In genomic region chr10:84540617-84541288, GRCh38 we compare ENCODE assay signal across 8 cellular contexts.
DNase-seq lines count a peak whose midpoint lies in the region; ATAC-seq, FAIRE-seq and TF ChIP-seq lines count a peak whose summit lies in the region.

No MANE protein-coding gene starts in this region.

- no peaks in the 10 kb centered on the region for H3K36me3 Mint-ChIP-seq in CD8-positive, alpha-beta memory T cell

- H3K4me3 Mint-ChIP-seq in CD8-positive, alpha-beta memory T cell: peak overlapping the region in 6 of 7 donors; percentile 55 to 72 (median 63)

- H3K4me1 ChIP-seq in CD8-positive, alpha-beta memory T cell (ENCODE audit: insufficient read depth, low read length): no peaks in the 10 kb centered on the region
- peaks cover 14% of the 10 kb centered on the region for H3K4me1 ChIP-seq in iPS-18a (ENCODE audit: control insufficient read depth, low read depth, low read length)
- H3K4me1 ChIP-seq in small intestine (ENCODE audit: control insufficient read depth in 2 of 2, insufficient read depth in 1 of 2, low read depth in 1 of 2, low read length in 1 of 2): no peaks in the 10 kb centered on the region

- no peaks in the 10 kb centered on the region for H3K36me3 ChIP-seq in CD8-positive, alpha-beta memory T cell (ENCODE audit: insufficient read depth, low read length)
- H3K36me3 ChIP-seq in iPS-18a (ENCODE audit: control insufficient read depth, low read depth, low read length): no peaks in the 10 kb centered on the region
- no peaks in the 10 kb centered on the region for H3K36me3 ChIP-seq in small intestine (ENCODE audit: control insufficient read depth in 2 of 2, insufficient read depth in 2 of 2, low read length in 2 of 2)

- ATAC-seq in GM19463 (IDR thresholded peaks at IDR 0.05; ENCODE audit: unreplicated experiment) (peak; percentile 84), HG03565 (IDR thresholded peaks at IDR 0.05; ENCODE audit: unreplicated experiment) (peak; percentile 77)

- no peak overlapping the region for H3K27ac Mint-ChIP-seq in CD8-positive, alpha-beta memory T cell

- peaks cover 20 to 39% of the 10 kb centered on the region in 2 donors for H3K27me3 Mint-ChIP-seq in CD8-positive, alpha-beta memory T cell

- H3K4me1 Mint-ChIP-seq in CD8-positive, alpha-beta memory T cell: peaks cover 10 to 12% (median 12%) of the 10 kb centered on the region in 3 donors

- no peak for FAIRE-seq in small intestine (lab: Jason Lieb, UNC)

- TF ChIP-seq CTCF in astrocyte of the cerebellum (IDR thresholded peaks at IDR 0.05; ENCODE audit: low read depth, low read length, missing control alignments): peak; percentile 81

- H3K27ac ChIP-seq in CD8-positive, alpha-beta memory T cell (ENCODE audit: low read depth, low read length): no peak overlapping the region
- H3K27ac ChIP-seq in iPS-18a (ENCODE audit: low read length): no peak overlapping the region
- H3K27ac ChIP-seq in small intestine (ENCODE audit: low read depth in 1 of 2, low read length in 1 of 2): no peak overlapping the region

- CTCF ChIA-PET in CD8-positive, alpha-beta memory T cell (lab: Charles Lee): interaction anchor here (0.7 to 10.1 kb wide), 18 partner anchors 9 to 1838 kb away, joined by 3 to 191 read pairs (median 4); no protein-coding TSS in a partner anchor

- in situ Hi-C loops in astrocyte of the cerebellum (cut with HindIII; ENCODE audit: low sequenced_read_pairs): no loop called here

- POLR2A ChIA-PET in CD8-positive, alpha-beta memory T cell (lab: Charles Lee): no interaction called here

- no peaks in the 10 kb centered on the region for H3K9me3 ChIP-seq in CD8-positive, alpha-beta memory T cell (ENCODE audit: low read length)
- H3K9me3 ChIP-seq in iPS-18a (ENCODE audit: control insufficient read depth, low read depth, low read length) (no peaks in the 10 kb centered on the region), small intestine (ENCODE audit: control insufficient read depth, low read depth) (no peaks in the 10 kb centered on the region)

- DNase-seq in CD8-positive, alpha-beta memory T cell: peak; percentile 33 to 67 (median 49)
- DNase-seq in T-helper 9 cell (peak; percentile 54), astrocyte of the cerebellum (ENCODE audit: low read depth) (peak; percentile 24), small intestine (peak; percentile 27), KG1 (lab: John Stamatoyannopoulos, UW) (no peak)

- peak overlapping the region; percentile 51 for H3K4me3 ChIP-seq in CD8-positive, alpha-beta memory T cell (ENCODE audit: low read length)
- H3K4me3 ChIP-seq in astrocyte of the cerebellum (ENCODE audit: low read depth, low read length) (peak overlapping the region; percentile 44), iPS-18a (ENCODE audit: low read length) (peak overlapping the region; percentile 50), small intestine (ENCODE audit: low read depth in 1 of 2, low read length in 2 of 2) (no peak overlapping the region)

- no peak overlapping the region for H3K9ac ChIP-seq in iPS-18a (ENCODE audit: low read length)

- H3K9me3 Mint-ChIP-seq in CD8-positive, alpha-beta memory T cell: no peaks in the 10 kb centered on the region

- 6 to 10% (median 9%) methylated on average over 43 to 51 of the region's 51 CpGs for WGBS in small intestine, 3 donors

- H3K27me3 ChIP-seq in CD8-positive, alpha-beta memory T cell (ENCODE audit: insufficient read depth, low read length, poor library complexity, severe bottlenecking): no peaks in the 10 kb centered on the region
- H3K27me3 ChIP-seq in iPS-18a (ENCODE audit: control insufficient read depth, insufficient read depth, low read length) (no peaks in the 10 kb centered on the region), small intestine (ENCODE audit: control insufficient read depth in 2 of 2, insufficient read depth in 2 of 2, low read length in 2 of 2) (no peaks in the 10 kb centered on the region)

Comparison
In these comparisons a context has a peak if more than half of its experiments do, and no peak if none do; other contexts are left out.
1. H3K4me3 ChIP-seq: peak in CD8-positive, alpha-beta memory T cell (single experiment), astrocyte of the cerebellum (single experiment) and iPS-18a (single experiment); none in small intestine (0 of 2).